Comparison of ENCODE assay signal across 1 cellular context in genomic region chr16:69326172-69326873, GRCh38.
TF ChIP-seq lines count a peak whose summit lies in the region.

No MANE protein-coding gene starts in this region.

TF ChIP-seq in IMR-90, 13 proteins besides CTCF, POLR2A, EP300 and RAD21 (continued from another document):
- no peak for TF ChIP-seq RFX5 (IDR thresholded peaks at IDR 0.05; ENCODE audit: low read depth, low read length)
- TF ChIP-seq NFE2L2 (IDR thresholded peaks at IDR 0.05; ENCODE audit: low read depth, low read length) = no peak
- TF ChIP-seq MAFK (IDR thresholded peaks at IDR 0.05; ENCODE audit: low read depth, low read length) = no peak
- no peak for TF ChIP-seq ELK1 (IDR thresholded peaks at IDR 0.05; ENCODE audit: borderline replicate concordance, low read depth, low read length)
- no peak for TF ChIP-seq SMC3 (IDR thresholded peaks at IDR 0.05; ENCODE audit: low read depth, low read length)
- no peak for TF ChIP-seq RCOR1 (IDR thresholded peaks at IDR 0.05; ENCODE audit: insufficient replicate concordance, low read length)
TF ChIP-seq in IMR-90: peak in this region for 0.
